Comparison of ENCODE assay signal across 9 cellular contexts in the genomic region with DNA sequence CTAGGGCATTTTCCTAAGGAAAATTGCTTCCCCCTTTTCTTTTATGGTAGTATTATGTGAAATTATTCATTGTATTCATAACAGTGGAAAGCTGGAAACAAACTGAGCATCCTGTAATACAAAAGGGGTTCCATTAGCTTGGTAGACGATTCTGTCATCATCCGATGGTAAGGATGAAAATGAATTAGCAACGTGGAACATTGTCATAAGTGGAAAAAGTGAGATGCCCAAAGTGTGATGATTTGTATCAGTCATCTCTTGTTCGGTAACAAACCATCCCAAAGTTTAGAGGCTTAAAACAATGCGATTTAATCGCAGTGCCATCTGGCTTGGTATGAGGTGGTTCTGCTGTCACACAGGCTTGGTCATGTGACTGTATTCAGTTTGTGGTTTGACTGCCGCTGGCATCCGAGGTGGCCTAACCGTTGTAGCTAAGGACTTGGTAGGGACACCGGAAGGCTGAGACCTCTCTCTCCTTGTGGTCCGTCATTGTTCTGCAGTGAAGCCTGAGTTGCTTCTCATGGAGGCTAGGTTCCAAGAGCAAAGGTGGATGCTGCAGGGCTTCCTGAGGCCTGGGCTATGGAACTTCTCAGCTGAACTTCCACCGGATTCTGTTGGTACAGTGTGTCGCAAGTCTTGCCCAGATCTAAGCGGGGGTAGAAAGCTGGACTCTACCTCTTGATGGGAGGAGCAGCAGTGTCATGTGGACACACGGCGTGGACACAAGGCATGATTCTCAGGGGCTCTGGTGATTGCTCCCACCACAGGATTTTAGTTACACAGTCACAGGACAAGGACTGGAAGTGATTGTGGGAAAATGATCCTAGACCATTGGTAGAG. TPM values are rescaled to one million over a fixed set of nuclear protein-coding genes. Genes with fewer than 3 reads are reported as not detected.
DNase-seq lines count a peak whose midpoint lies in the region; ATAC-seq and TF ChIP-seq lines count a peak whose summit lies in the region.
"Had no signal": no experiment of that assay in that cellular context is flagged by ENCODE, and none has a peak within 500 bp of the region (broad histone marks: within the 10 kb centered on the region; RNA-seq: fewer than 3 reads in every experiment).

No MANE protein-coding gene starts in this region.

- no peaks in the 10 kb centered on the region for H3K27me3 ChIP-seq in A673 (replicated peaks; ENCODE audit: insufficient read depth, low read depth, low read length, poor library complexity)

- peak overlapping the region; percentile 94 for H3K27ac Mint-ChIP-seq in activated T-helper 17 cell treated with anti-CD3 and anti-CD28 coated beads, Interleukin-2, amount 50 U/mL, for 72 hours
- peak overlapping the region; percentile 81 to 96 (median 92) for H3K27ac Mint-ChIP-seq in naive thymus-derived CD8-positive, alpha-beta T cell

- no peak overlapping the region for H3K4me3 ChIP-seq in A673 (ENCODE audit: low read depth, low read length, poor library complexity, severe bottlenecking)

- ATAC-seq in activated T-helper 17 cell treated with anti-CD3 and anti-CD28 coated beads, Interleukin-2, amount 50 U/mL, for 72 hours (replicated peaks) = peak; percentile 68
- peak; percentile 65 to 79 for ATAC-seq in naive thymus-derived CD8-positive, alpha-beta T cell
- ATAC-seq in GM18868 (IDR thresholded peaks at IDR 0.05; ENCODE audit: unreplicated experiment) (no peak), left colon (no peak)

- no peaks in the 10 kb centered on the region for H3K36me3 ChIP-seq in A673 (ENCODE audit: insufficient read depth, low read length, poor library complexity, severe bottlenecking)

- no peak for TF ChIP-seq CTCF in A673 (conservative IDR thresholded peaks at IDR 0.05; ENCODE audit: low read depth, low read length)

- peaks cover 69% of the 10 kb centered on the region for H3K4me1 Mint-ChIP-seq in activated T-helper 17 cell treated with anti-CD3 and anti-CD28 coated beads, Interleukin-2, amount 50 U/mL, for 72 hours
- peaks cover 66 to 98% (median 92%) of the 10 kb centered on the region in 4 donors for H3K4me1 Mint-ChIP-seq in naive thymus-derived CD8-positive, alpha-beta T cell

- CTCF ChIA-PET in A673 (lab: Charles Lee) = no interaction called here

- intact Hi-C loops in A673 (cut with micrococcal nuclease; ENCODE audit: unreplicated experiment) = no loop called here
- intact Hi-C loops in left colon (cut with DNase I, micrococcal nuclease) = no loop called here

- H3K9me3 ChIP-seq in A673 (ENCODE audit: low read depth, low read length, poor library complexity, severe bottlenecking) = no peaks in the 10 kb centered on the region

- POLR2A ChIA-PET in A673 (lab: Charles Lee; ENCODE audit: low non-redundant PET) = no interaction called here
- POLR2A ChIA-PET in naive thymus-derived CD8-positive, alpha-beta T cell (lab: Charles Lee) = interaction anchor here (0.6 to 1.6 kb wide), 5 partner anchors 9 to 985 kb away, joined by 3 to 7 read pairs (median 4); no protein-coding TSS in a partner anchor

- H3K27ac ChIP-seq in A673 (ENCODE audit: low read depth, low read length, poor library complexity, severe bottlenecking) = peak overlapping the region; percentile 25
- H3K27ac ChIP-seq: C4-2B had no signal

- BruUV-seq in A673 (replicated peaks; lab: Mats Ljungman, UMichigan) = no TSS peak

- H3K9me3 Mint-ChIP-seq in activated T-helper 17 cell treated with anti-CD3 and anti-CD28 coated beads, Interleukin-2, amount 50 U/mL, for 72 hours = no peaks in the 10 kb centered on the region
- no peaks in the 10 kb centered on the region for H3K9me3 Mint-ChIP-seq in naive thymus-derived CD8-positive, alpha-beta T cell

- no peaks in the 10 kb centered on the region for H3K27me3 Mint-ChIP-seq in activated T-helper 17 cell treated with anti-CD3 and anti-CD28 coated beads, Interleukin-2, amount 50 U/mL, for 72 hours
- H3K27me3 Mint-ChIP-seq in naive thymus-derived CD8-positive, alpha-beta T cell = no peaks in the 10 kb centered on the region

- H3K4me3 Mint-ChIP-seq in activated T-helper 17 cell treated with anti-CD3 and anti-CD28 coated beads, Interleukin-2, amount 50 U/mL, for 72 hours = peak overlapping the region; percentile 78
- peak overlapping the region; percentile 68 to 89 (median 78) for H3K4me3 Mint-ChIP-seq in naive thymus-derived CD8-positive, alpha-beta T cell

- H3K36me3 Mint-ChIP-seq in activated T-helper 17 cell treated with anti-CD3 and anti-CD28 coated beads, Interleukin-2, amount 50 U/mL, for 72 hours (ENCODE audit: low read depth) = peaks cover 5% of the 10 kb centered on the region
- H3K36me3 Mint-ChIP-seq in naive thymus-derived CD8-positive, alpha-beta T cell = peaks cover 0 to 2% (median 0%) of the 10 kb centered on the region in 3 donors

- H3K4me1 ChIP-seq in A673 (ENCODE audit: insufficient read depth, low read length, poor library complexity, severe bottlenecking) = peaks cover 43% of the 10 kb centered on the region

- DNase-seq in A673 (ENCODE audit: low spot score) = no peak
- peak; percentile 46 for DNase-seq in NOMO-1 treated with dmso at 0.1 percent for 144 hours (lab: John Stamatoyannopoulos, UW; ENCODE audit: unreplicated experiment)
- peak in 8 of 10 donors; percentile 23 to 66 (median 44) for DNase-seq in naive thymus-derived CD8-positive, alpha-beta T cell
- no peak for DNase-seq in inferior parietal cortex (ENCODE audit: extremely low spot score)
- no peak for DNase-seq in dedifferentiated amniotic fluid mesenchymal stem cell (ENCODE audit: extremely low spot score)
- no peak for DNase-seq in left colon

RNA-seq across cellular contexts. Expression of gene BCR, which starts 36.2 kb away (rescaled TPM):
- 62.5 and 63.1 TPM in 2 replicates for total RNA-seq in A673 (2021)
- total RNA-seq in activated T-helper 17 cell treated with anti-CD3 and anti-CD28 coated beads, Interleukin-2, amount 50 U/mL, for 72 hours = 10 to 100 TPM; 43.3 to 50.3 TPM
- 10 to 100 TPM; 72.1 to 76.9 TPM for total RNA-seq in naive thymus-derived CD8-positive, alpha-beta T cell
- polyA plus RNA-seq in naive thymus-derived CD8-positive, alpha-beta T cell = 10 to 100 TPM in 1 of 3 donors, 1 to 10 TPM in 2; 3.8 to 18.3 (median 5.6) TPM
- total RNA-seq in left colon = 10 to 100 TPM; 55.5 to 57.5 TPM

Comparison
In these comparisons a context has a peak if more than half of its experiments do, and no peak if none do; other contexts are left out.
1. DNase-seq: peak in NOMO-1 treated with dmso at 0.1 percent for 144 hours (single experiment) and naive thymus-derived CD8-positive, alpha-beta T cell (8 of 10); none in A673 (single experiment), inferior parietal cortex (single experiment), dedifferentiated amniotic fluid mesenchymal stem cell (single experiment) and left colon (0 of 2).
2. ATAC-seq: peak in activated T-helper 17 cell treated with anti-CD3 and anti-CD28 coated beads, Interleukin-2, amount 50 U/mL, for 72 hours (single experiment) and naive thymus-derived CD8-positive, alpha-beta T cell (2 of 2); none in GM18868 (single experiment) and left colon (single experiment).